In the genomic region with DNA sequence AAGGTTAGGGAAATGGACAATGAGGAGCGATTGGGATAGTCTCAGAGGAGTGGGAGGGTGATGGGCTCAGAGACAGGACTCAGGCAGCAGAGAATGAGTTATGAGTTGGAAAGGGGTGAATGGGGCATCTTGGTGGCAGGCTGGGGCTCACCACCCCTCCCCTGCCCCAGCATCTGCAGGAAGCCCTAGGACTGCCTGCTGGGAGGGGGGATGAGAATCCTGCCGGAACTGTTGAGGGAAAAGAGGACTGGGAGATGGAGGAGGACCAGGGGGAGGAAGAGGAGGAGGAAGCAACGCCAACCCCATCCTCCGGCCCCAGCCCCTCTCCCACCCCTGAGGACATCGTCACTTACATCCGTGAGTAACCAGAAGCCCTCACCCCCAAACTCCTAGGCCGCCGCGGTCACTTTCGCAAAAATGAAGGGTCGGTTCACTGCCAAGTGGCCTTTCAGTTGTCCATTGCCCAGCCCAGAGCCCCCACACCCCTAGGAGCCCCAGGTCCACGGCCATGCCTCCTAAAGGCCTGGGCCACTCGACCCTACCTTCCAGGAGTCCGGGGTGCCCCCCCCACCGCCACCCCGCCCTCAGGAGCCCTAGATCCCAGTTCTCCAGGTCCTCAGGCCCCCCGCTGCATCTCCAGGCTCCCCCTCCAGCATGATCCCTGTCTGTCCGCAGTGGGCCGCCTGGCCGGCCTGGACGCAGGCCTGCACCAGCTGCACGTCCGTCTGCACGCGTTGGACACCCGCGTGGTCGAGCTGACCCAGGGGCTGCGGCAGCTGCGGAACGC, we compare ENCODE assay signal across 8 cellular contexts. TPM values are rescaled to one million over a fixed set of nuclear protein-coding genes. Genes with fewer than 3 reads are reported as not detected.
A peak's percentile ranks its signal among the peaks of the same experiment; 100 is the strongest.
DNase-seq lines count a peak whose midpoint lies in the region; ATAC-seq and TF ChIP-seq lines count a peak whose summit lies in the region.

No MANE protein-coding gene starts in this region.

- WGBS in endodermal cell (ENCODE audit: insufficient coverage in 1 of 2, insufficient read length in 1 of 2), 2 experiments = 47 to 50% methylated on average over 14 to 30 of the region's 31 CpGs

- H3K4me1 Mint-ChIP-seq in CD4-positive, CD25-positive, alpha-beta regulatory T cell = peaks cover 0 to 39% (median 5%) of the 10 kb centered on the region in 4 donors
- H3K4me1 Mint-ChIP-seq in endodermal cell = peaks cover 8% of the 10 kb centered on the region

- H3K27me3 ChIP-seq in CD4-positive, CD25-positive, alpha-beta regulatory T cell (ENCODE audit: control insufficient read depth, insufficient read depth, low read length) = peaks cover 4% of the 10 kb centered on the region
- H3K27me3 ChIP-seq in MG63 (no peaks in the 10 kb centered on the region), endodermal cell (ENCODE audit: control insufficient read depth, insufficient read depth, low read length, poor library complexity, severe bottlenecking) (peaks cover 10% of the 10 kb centered on the region), neutrophil (peaks cover 88% of the 10 kb centered on the region)

- TF ChIP-seq CTCF in endodermal cell (conservative IDR thresholded peaks at IDR 0.05) (no peak), neutrophil (IDR thresholded peaks at IDR 0.05) (peak; percentile 54)

- no peak for ATAC-seq in CD4-positive, CD25-positive, alpha-beta regulatory T cell (ENCODE audit: low read depth in 2 of 2)
- ATAC-seq in GM18867 (IDR thresholded peaks at IDR 0.05; ENCODE audit: unreplicated experiment) (no peak), GM21423 (IDR thresholded peaks at IDR 0.05; ENCODE audit: unreplicated experiment) (no peak)

- H3K27ac Mint-ChIP-seq in CD4-positive, CD25-positive, alpha-beta regulatory T cell = peak overlapping the region in 1 of 3 donors; percentile 62
- H3K27ac Mint-ChIP-seq in endodermal cell = no peak overlapping the region

- no peak overlapping the region for H3K27ac ChIP-seq in CD4-positive, CD25-positive, alpha-beta regulatory T cell (ENCODE audit: insufficient read depth, low read length, poor library complexity, severe bottlenecking)
- no peak overlapping the region for H3K27ac ChIP-seq in endodermal cell (ENCODE audit: low read depth, low read length)
- H3K27ac ChIP-seq in neutrophil = peak overlapping the region; percentile 45

- no peak overlapping the region for H3K9ac ChIP-seq in endodermal cell (ENCODE audit: extremely low read depth, low read length, poor library complexity, severe bottlenecking)

- H3K36me3 Mint-ChIP-seq in CD4-positive, CD25-positive, alpha-beta regulatory T cell = no peaks in the 10 kb centered on the region
- H3K36me3 Mint-ChIP-seq in endodermal cell (ENCODE audit: low read depth) = no peaks in the 10 kb centered on the region

- H3K9me3 Mint-ChIP-seq in CD4-positive, CD25-positive, alpha-beta regulatory T cell = peaks cover 0 to 15% (median 1%) of the 10 kb centered on the region in 7 donors
- peaks cover 1% of the 10 kb centered on the region for H3K9me3 Mint-ChIP-seq in endodermal cell

- DNase-seq in CD4-positive, CD25-positive, alpha-beta regulatory T cell = no peak
- DNase-seq in MG63 (peak; percentile 49), endodermal cell (no peak), NCI-H526 (lab: John Stamatoyannopoulos, UW) (no peak)
- no peak for DNase-seq in activated naive CD4-positive, alpha-beta T cell treated with anti-CD3 and anti-CD28 coated beads, Interleukin-2, amount 50 U/mL, for 16 hours

- no peaks in the 10 kb centered on the region for H3K9me3 ChIP-seq in CD4-positive, CD25-positive, alpha-beta regulatory T cell (ENCODE audit: control insufficient read depth in 2 of 2, low read length in 2 of 2)
- H3K9me3 ChIP-seq in MG63 (no peaks in the 10 kb centered on the region), endodermal cell (ENCODE audit: control insufficient read depth, low read length) (no peaks in the 10 kb centered on the region), neutrophil (no peaks in the 10 kb centered on the region)

- H3K27me3 Mint-ChIP-seq in CD4-positive, CD25-positive, alpha-beta regulatory T cell = peaks cover 55% of the 10 kb centered on the region
- peaks cover 57% of the 10 kb centered on the region for H3K27me3 Mint-ChIP-seq in endodermal cell (ENCODE audit: insufficient read depth)

- peaks cover 19% of the 10 kb centered on the region for H3K4me1 ChIP-seq in CD4-positive, CD25-positive, alpha-beta regulatory T cell (ENCODE audit: control insufficient read depth, insufficient read depth, low read length, poor library complexity, severe bottlenecking)
- H3K4me1 ChIP-seq in endodermal cell (ENCODE audit: control insufficient read depth, insufficient read depth, low read length) (no peaks in the 10 kb centered on the region), neutrophil (ENCODE audit: control insufficient read depth in 1 of 2, insufficient read depth in 1 of 2, low read depth in 1 of 2, low read length in 1 of 2) (peaks cover 36 to 39% of the 10 kb centered on the region in 2 experiments)

- H3K4me3 ChIP-seq in CD4-positive, CD25-positive, alpha-beta regulatory T cell (ENCODE audit: low read depth, low read length) = no peak overlapping the region
- H3K4me3 ChIP-seq in MG63 = peak overlapping the region; percentile 66
- H3K4me3 ChIP-seq in endodermal cell (ENCODE audit: low read length) = peak overlapping the region; percentile 77
- peak overlapping the region; percentile 57 to 71 for H3K4me3 ChIP-seq in neutrophil (ENCODE audit: low read depth in 1 of 2, low read length in 1 of 2)

- H3K36me3 ChIP-seq in CD4-positive, CD25-positive, alpha-beta regulatory T cell (ENCODE audit: control insufficient read depth, insufficient read depth, low read length) = no peaks in the 10 kb centered on the region
- H3K36me3 ChIP-seq in MG63 = peaks cover 10% of the 10 kb centered on the region
- H3K36me3 ChIP-seq in endodermal cell (ENCODE audit: control insufficient read depth, insufficient read depth, low read length) = no peaks in the 10 kb centered on the region
- no peaks in the 10 kb centered on the region for H3K36me3 ChIP-seq in neutrophil

- peak overlapping the region; percentile 18 to 71 (median 62) for H3K4me3 Mint-ChIP-seq in CD4-positive, CD25-positive, alpha-beta regulatory T cell
- peak overlapping the region; percentile 78 for H3K4me3 Mint-ChIP-seq in endodermal cell

RNA-seq across cellular contexts. Expression of a gene that starts 0.8 kb away (rescaled TPM):
- total RNA-seq in CD4-positive, CD25-positive, alpha-beta regulatory T cell = 0.74 TPM
- polyA plus RNA-seq in CD4-positive, CD25-positive, alpha-beta regulatory T cell = 1 to 10 TPM in 1 of 4 donors, under 1 TPM in 3; 0.22 to 1.2 (median 0.57) TPM
- total RNA-seq in MG63 (2014; rRNA removed; shearing (Covaris generic); ENCODE audit: low replicate concordance) = 105 and 139 TPM in 2 replicates
- total RNA-seq in endodermal cell = 1 to 10 TPM; 4.0 to 6.2 TPM
- 5.2 TPM for polyA plus RNA-seq in endodermal cell (2013, experiment 1 of 2)
- 4.8 TPM for polyA plus RNA-seq in endodermal cell (2013, experiment 2 of 2)

RNA-seq across cellular contexts. Expression of a gene that starts 4.3 kb away (rescaled TPM):
- total RNA-seq in CD4-positive, CD25-positive, alpha-beta regulatory T cell = not detected
- polyA plus RNA-seq in CD4-positive, CD25-positive, alpha-beta regulatory T cell = not detected
- 3.1 and 3.6 TPM in 2 replicates for total RNA-seq in MG63 (2014; rRNA removed; shearing (Covaris generic); ENCODE audit: low replicate concordance)
- 1 to 10 TPM; 1.6 to 1.9 TPM for total RNA-seq in endodermal cell
- polyA plus RNA-seq in endodermal cell (2013, experiment 1 of 2) = 11.3 TPM
- polyA plus RNA-seq in endodermal cell (2013, experiment 2 of 2) = 9.8 TPM

RNA-seq across cellular contexts. Expression of a gene that starts 46.3 kb away (rescaled TPM):
- not detected for total RNA-seq in CD4-positive, CD25-positive, alpha-beta regulatory T cell
- not detected for polyA plus RNA-seq in CD4-positive, CD25-positive, alpha-beta regulatory T cell
- total RNA-seq in MG63 (2014; rRNA removed; shearing (Covaris generic); ENCODE audit: low replicate concordance) = not detected in 2 replicates
- not detected for total RNA-seq in endodermal cell
- polyA plus RNA-seq in endodermal cell (2013, experiment 1 of 2) = not detected
- polyA plus RNA-seq in endodermal cell (2013, experiment 2 of 2) = not detected

Comparison
In these comparisons a context has a peak if more than half of its experiments do, and no peak if none do; other contexts are left out.
1. RNA of a gene that starts 0.8 kb away (total RNA-seq): 105 to 139 TPM in MG63; 4.0 to 6.2 TPM in endodermal cell and 0.74 TPM in CD4-positive, CD25-positive, alpha-beta regulatory T cell (single experiment); every median in the first group is over 10 times any median in the second.